ENCODE assay signal across 7 cellular contexts in genomic region chr12:118103601-118104382, GRCh38. TPM values are rescaled to one million over a fixed set of nuclear protein-coding genes. Genes with fewer than 3 reads are reported as not detected.
DNase-seq lines count a peak whose midpoint lies in the region; ATAC-seq and TF ChIP-seq lines count a peak whose summit lies in the region.

TSS of gene VSIG10 (minus strand) at chr12:118104011. CDS start at chr12:118103671, 340 bp downstream.

- peak within 1 kb of the TSS; percentile 90 for H3K9ac ChIP-seq in HUES48 (ENCODE audit: low read depth, low read length)
- H3K9ac ChIP-seq in parathyroid adenoma = peak within 1 kb of the TSS; percentile 75

- peak; percentile 98 for ATAC-seq in left ventricle myocardium superior
- ATAC-seq in HG03108 (IDR thresholded peaks at IDR 0.05; ENCODE audit: unreplicated experiment) = no peak

- peak; percentile 25 for DNase-seq in GF-D8 (lab: John Stamatoyannopoulos, UW)
- peak; percentile 69 for DNase-seq in RKO (ENCODE audit: low spot score)
- DNase-seq in astrocyte of the hippocampus (ENCODE audit: low read depth, low spot score) = peak; percentile 85
- DNase-seq in left ventricle myocardium superior = peak; percentile 87

- H3K27ac ChIP-seq in HUES48 (ENCODE audit: low read depth, low read length) (peak within 1 kb of the TSS; percentile 87), parathyroid adenoma (peak within 1 kb of the TSS; percentile 93)

- H3K79me2 ChIP-seq in parathyroid adenoma = no peaks in the 10 kb centered on the region

- TF ChIP-seq CTCF in parathyroid adenoma (IDR thresholded peaks at IDR 0.05) = no peak

- H3K4me1 ChIP-seq in HUES48 (ENCODE audit: control insufficient read depth, insufficient read depth, low read length) = peaks cover 5% of the 10 kb centered on the region; the same call in 1 of the 2 replicates
- peaks cover 7% of the 10 kb centered on the region for H3K4me1 ChIP-seq in parathyroid adenoma

- no peaks in the 10 kb centered on the region for H3K27me3 ChIP-seq in HUES48 (ENCODE audit: control insufficient read depth, insufficient read depth, low read length)
- no peaks in the 10 kb centered on the region for H3K27me3 ChIP-seq in parathyroid adenoma (ENCODE audit: control insufficient read depth, insufficient read depth, low read length)

- H2AFZ ChIP-seq in parathyroid adenoma = peak within 1 kb of the TSS; percentile 98

- H3K4me2 ChIP-seq in parathyroid adenoma (ENCODE audit: low read length) = peak within 1 kb of the TSS; percentile 82

- H3K9me3 ChIP-seq in HUES48 (ENCODE audit: control insufficient read depth, insufficient read depth, low read length) (no peaks in the 10 kb centered on the region), parathyroid adenoma (ENCODE audit: control insufficient read depth, low read length) (no peaks in the 10 kb centered on the region)

- H3K36me3 ChIP-seq in HUES48 (ENCODE audit: control insufficient read depth, insufficient read depth, low read length) (peaks cover 23% of the 10 kb centered on the region), parathyroid adenoma (ENCODE audit: control insufficient read depth, insufficient read depth, low read length) (no peaks in the 10 kb centered on the region)

- H3K4me3 ChIP-seq in HUES48 (ENCODE audit: low read depth, low read length) (peak within 1 kb of the TSS; percentile 98), parathyroid adenoma (ENCODE audit: low read depth, low read length) (peak within 1 kb of the TSS; percentile 69)

- intact Hi-C loops in left ventricle myocardium superior (cut with micrococcal nuclease) = no loop called here

RNA-seq across cellular contexts. Expression of gene VSIG10, which starts in this region (rescaled TPM):
- 12.6 TPM for total RNA-seq in left ventricle myocardium superior

Comparison
In these comparisons a context has a peak if more than half of its experiments do, and no peak if none do; other contexts are left out.
1. DNase-seq: peak in every context shown above with its lines; median percentile 87 in left ventricle myocardium superior; 85 in astrocyte of the hippocampus; 69 in RKO; 25 in GF-D8.